Comparison of ENCODE assay signal across 23 cellular contexts in genomic region chr4:25703731-25704388, GRCh38. TPM values are rescaled to one million over a fixed set of nuclear protein-coding genes. Genes with fewer than 3 reads are reported as not detected.
A peak's percentile ranks its signal among the peaks of the same experiment; 100 is the strongest.
DNase-seq lines count a peak whose midpoint lies in the region; ATAC-seq, FAIRE-seq and TF ChIP-seq lines count a peak whose summit lies in the region.
"Had no signal": no experiment of that assay in that cellular context is flagged by ENCODE, and none has a peak within 500 bp of the region (broad histone marks: within the 10 kb centered on the region; RNA-seq: fewer than 3 reads in every experiment).

No MANE protein-coding gene starts in this region.

- H4K5ac ChIP-seq in IMR-90 (ENCODE audit: low read depth, low read length): no peak overlapping the region

- H4K8ac ChIP-seq in IMR-90 (ENCODE audit: low read depth in 2 of 2, low read length in 2 of 2): no peak overlapping the region

- H3K18ac ChIP-seq in IMR-90 (ENCODE audit: low read depth, low read length): no peak overlapping the region

- H3K79me1 ChIP-seq in IMR-90 (ENCODE audit: low read depth in 1 of 2, low read length in 2 of 2): no peaks in the 10 kb centered on the region

- in situ Hi-C loops in IMR-90 (cut with MboI; ENCODE audit: low sequenced_read_pairs): no loop called here

- H3K27ac ChIP-seq in IMR-90 (ENCODE audit: insufficient read depth, low read length) (no peak overlapping the region), endothelial cell of umbilical vein (ENCODE audit: insufficient read depth, low read depth, low read length) (no peak overlapping the region)
- H3K27ac ChIP-seq: lower lobe of right lung, parathyroid adenoma, vagina had no signal

- no peak overlapping the region for H3K9ac ChIP-seq in IMR-90 (ENCODE audit: low read depth, low read length)
- H3K9ac ChIP-seq in endothelial cell of umbilical vein (replicated peaks; ENCODE audit: extremely low read depth, insufficient read depth, low read length): no peak overlapping the region
- H3K9ac ChIP-seq: parathyroid adenoma had no signal

- no peak overlapping the region for H2BK120ac ChIP-seq in IMR-90 (ENCODE audit: low read depth, low read length)

- H3K9me1 ChIP-seq in IMR-90 (ENCODE audit: insufficient read depth, low read length) (no peaks in the 10 kb centered on the region), endothelial cell of umbilical vein (replicated peaks; ENCODE audit: control insufficient read depth, extremely low read depth, insufficient read depth, low read length) (no peaks in the 10 kb centered on the region)

- no peak overlapping the region for H2BK20ac ChIP-seq in IMR-90 (ENCODE audit: low read depth, low read length)

- no peak overlapping the region for H3K56ac ChIP-seq in IMR-90 (ENCODE audit: extremely low read depth, insufficient read depth, low read length)

- H2AK5ac ChIP-seq in IMR-90 (ENCODE audit: low read depth, low read length): no peak overlapping the region

- H3K14ac ChIP-seq in IMR-90 (replicated peaks; ENCODE audit: low read depth, low read length): no peak overlapping the region

- H4K20me1 ChIP-seq in IMR-90 (ENCODE audit: insufficient read depth, low read length): no peaks in the 10 kb centered on the region
- H4K20me1 ChIP-seq in endothelial cell of umbilical vein (replicated peaks; ENCODE audit: control insufficient read depth, extremely low read depth, insufficient read depth, low read length): no peaks in the 10 kb centered on the region

- H2BK15ac ChIP-seq in IMR-90 (ENCODE audit: low read depth, low read length): no peak overlapping the region

- intact Hi-C loops in IMR-90 (cut with micrococcal nuclease) (no loop called here), endothelial cell of umbilical vein (cut with micrococcal nuclease) (no loop called here), left colon (cut with DNase I, micrococcal nuclease) (no loop called here)

- CTCF ChIA-PET in IMR-90 (lab: Yijun Ruan, JAX) (interaction anchor here (1.6 kb wide), 1 partner anchor 12 kb away, joined by 4 read pairs; no protein-coding TSS in a partner anchor), endothelial cell of umbilical vein (lab: Charles Lee) (interaction anchor here (1.2 to 2.6 kb wide), 4 partner anchors 9 to 264 kb away, joined by 4 to 13 read pairs (median 4); no protein-coding TSS in a partner anchor)

- ATAC-seq in IMR-90 (ENCODE audit: low read depth) (no peak), left colon (peak; percentile 30), HG02884 (IDR thresholded peaks at IDR 0.05; ENCODE audit: unreplicated experiment) (no peak)
- ATAC-seq in stimulated activated naive CD8-positive, alpha-beta T cell treated with anti-CD3 and anti-CD28 coated beads, Interleukin-15, Interleukin-2, amounts not matched to agents 100 U/mL and 50 U/mL, for 24 hours: no peak
- ATAC-seq: lower lobe of right lung, Panc1 had no signal

- H3K4me1 ChIP-seq in IMR-90 (ENCODE audit: control insufficient read depth, insufficient read depth, low read length) (no peaks in the 10 kb centered on the region), endothelial cell of umbilical vein (ENCODE audit: control insufficient read depth, extremely low read depth, insufficient read depth, low read length) (no peaks in the 10 kb centered on the region)
- H3K4me1 ChIP-seq: Caco-2, lower lobe of right lung, parathyroid adenoma, vagina had no signal

- POLR2A ChIA-PET in IMR-90 (lab: Charles Lee; ENCODE audit: unreplicated experiment): no interaction called here
- POLR2A ChIA-PET in endothelial cell of umbilical vein (lab: Charles Lee): no interaction called here

- no peak overlapping the region for H4K91ac ChIP-seq in IMR-90 (ENCODE audit: insufficient read depth, low read depth, low read length)

- no peaks in the 10 kb centered on the region for H3K36me3 ChIP-seq in IMR-90 (ENCODE audit: control insufficient read depth, insufficient read depth, low read length)
- no peaks in the 10 kb centered on the region for H3K36me3 ChIP-seq in endothelial cell of umbilical vein (ENCODE audit: control insufficient read depth in 2 of 2, extremely low read depth in 1 of 2, insufficient read depth in 2 of 2, low read length in 2 of 2)
- H3K36me3 ChIP-seq: lower lobe of right lung, vagina had no signal

- no peaks in the 10 kb centered on the region for H3K9me3 ChIP-seq in IMR-90 (ENCODE audit: control insufficient read depth, insufficient read depth, low read length)
- no peaks in the 10 kb centered on the region for H3K9me3 ChIP-seq in endothelial cell of umbilical vein (replicated peaks; ENCODE audit: control insufficient read depth, insufficient read depth, low read length)
- H3K9me3 ChIP-seq: Caco-2, lower lobe of right lung, vagina had no signal

- FAIRE-seq in endothelial cell of umbilical vein (lab: Jason Lieb, UNC): no peak
- FAIRE-seq: endometrium, G401.6 had no signal

- TF ChIP-seq RAD21 in IMR-90 (IDR thresholded peaks at IDR 0.05; ENCODE audit: low read length): no peak

- TF ChIP-seq CTCF in IMR-90 (conservative IDR thresholded peaks at IDR 0.05; ENCODE audit: low read depth, low read length): no peak
- TF ChIP-seq CTCF in endothelial cell of umbilical vein (IDR thresholded peaks at IDR 0.05; ENCODE audit: extremely low read depth in 1 of 2, insufficient read depth in 1 of 2, low read depth in 1 of 2, low read length in 2 of 2): no peak

- 60% methylated on average over 1 of the region's 3 CpGs; no CpG with 5 or more reads in 1 of the 2 experiments for WGBS in IMR-90 (ENCODE audit: extremely low coverage in 2 of 2, insufficient read length in 1 of 2), 2 experiments

- H3K4ac ChIP-seq in IMR-90 (ENCODE audit: low read depth, low read length): no peak overlapping the region

- no peak overlapping the region for H3K4me3 ChIP-seq in IMR-90 (ENCODE audit: insufficient read depth, low read depth, low read length)
- H3K4me3 ChIP-seq in endothelial cell of umbilical vein (replicated peaks in 1 of 3; ENCODE audit: insufficient read depth in 1 of 3, low read depth in 1 of 3, low read length in 3 of 3): no peak overlapping the region
- H3K4me3 ChIP-seq: lower lobe of right lung, vagina had no signal

- no peak overlapping the region for H2AK9ac ChIP-seq in IMR-90 (replicated peaks; ENCODE audit: low read depth, low read length, poor library complexity)

- no peak overlapping the region for H2AFZ ChIP-seq in IMR-90 (replicated peaks; ENCODE audit: low read length, poor library complexity)
- H2AFZ ChIP-seq in endothelial cell of umbilical vein (ENCODE audit: low read depth, low read length): no peak overlapping the region
- H2AFZ ChIP-seq: parathyroid adenoma had no signal

- H3K27me3 ChIP-seq in IMR-90 (ENCODE audit: control insufficient read depth, insufficient read depth, low read length): no peaks in the 10 kb centered on the region
- no peaks in the 10 kb centered on the region for H3K27me3 ChIP-seq in endothelial cell of umbilical vein (ENCODE audit: control insufficient read depth in 2 of 2, insufficient read depth in 2 of 2, low read length in 2 of 2)
- H3K27me3 ChIP-seq: vagina had no signal

- dilution Hi-C loops in IMR-90 (cut with HindIII; ENCODE audit: low sequenced_read_pairs, unreplicated experiment) (no loop called here), endothelial cell of umbilical vein (cut with MboI; ENCODE audit: extremely low pct_ligation_motif_present, low sequenced_read_pairs) (no loop called here)

- peak; percentile 71 for DNase-seq in Daoy (ENCODE audit: low read depth)
- DNase-seq in IMR-90: peak; percentile 35
- no peak for DNase-seq in endothelial cell of umbilical vein (ENCODE audit: low read depth, low spot score)
- no peak for DNase-seq in left colon
- DNase-seq in stimulated activated naive CD8-positive, alpha-beta T cell treated with anti-CD3 and anti-CD28 coated beads, Interleukin-15, Interleukin-2, amounts not matched to agents 100 U/mL and 50 U/mL, for 24 hours: no peak
- DNase-seq in NCI-H69 (lab: John Stamatoyannopoulos, UW): no peak
- no peak for DNase-seq in dedifferentiated amniotic fluid mesenchymal stem cell (ENCODE audit: extremely low spot score)
- DNase-seq: activated CD4-positive, alpha-beta T cell treated with anti-CD3 and anti-CD28 coated beads, Interleukin-2, amount 50 U/mL, for 1 hour; activated gamma-delta T cell; AML-193; Caco-2; lower lobe of right lung; naive B cell; NCI-H1417 treated with DMSO at 0.1 percent for 48 hours; NCI-H2171 treated with DMSO at 0.1 percent for 48 hours; stimulated activated CD4-positive, alpha-beta T cell treated with anti-CD3 and anti-CD28 coated beads, Interleukin-4, amount 100 ng/mL, for 1 hour had no signal

- no peak overlapping the region for H3K23ac ChIP-seq in IMR-90 (ENCODE audit: low read depth, low read length)

- H3K4me2 ChIP-seq in IMR-90 (ENCODE audit: low read depth, low read length) (no peak overlapping the region), endothelial cell of umbilical vein (ENCODE audit: insufficient read depth, low read length) (no peak overlapping the region)

- no peaks in the 10 kb centered on the region for H3K79me2 ChIP-seq in endothelial cell of umbilical vein (ENCODE audit: control insufficient read depth, insufficient read depth, low read length)
- H3K79me2 ChIP-seq: parathyroid adenoma had no signal

- no TSS peak for BruUV-seq in IMR-90 (replicated peaks; lab: Mats Ljungman, UMichigan)
- BruUV-seq in endothelial cell of umbilical vein (replicated peaks; lab: Mats Ljungman, UMichigan): no TSS peak

- TF ChIP-seq POLR2A in IMR-90 (IDR thresholded peaks at IDR 0.05; ENCODE audit: low read depth, low read length) (no peak), endothelial cell of umbilical vein (IDR thresholded peaks at IDR 0.05; ENCODE audit: low read depth, low read length) (no peak)

- H2BK5ac ChIP-seq in IMR-90 (ENCODE audit: low read depth, low read length, poor library complexity, severe bottlenecking): no peak overlapping the region

TF ChIP-seq in IMR-90, 13 proteins besides CTCF, POLR2A, EP300 and RAD21 (continues in another document):
- no peak for TF ChIP-seq CEBPB (IDR thresholded peaks at IDR 0.05; ENCODE audit: low read depth, low read length)

TF ChIP-seq in endothelial cell of umbilical vein, 7 proteins besides CTCF, POLR2A, EP300 and RAD21 (continues in another document):
- peak; percentile 22 for TF ChIP-seq FOS (IDR thresholded peaks at IDR 0.05; ENCODE audit: borderline replicate concordance, insufficient read depth, low read length)

RNA-seq across cellular contexts. Expression of gene SLC34A2, which starts 48.2 kb away (rescaled TPM):
- total RNA-seq in Daoy (2014; rRNA removed; shearing (Covaris generic)): not detected in 2 replicates
- total RNA-seq in IMR-90 (2012; rRNA removed) (not detected in 2 replicates), endothelial cell of umbilical vein (not detected in 2 replicates), left colon (not detected)
- polyA plus RNA-seq in IMR-90 (2012; rRNA removed) (not detected in 2 replicates), endothelial cell of umbilical vein (not detected in 2 replicates)
- polyA plus RNA-seq in IMR-90 (2012; cell fraction: cytosol; rRNA removed): not detected in 2 replicates
- not detected in 2 replicates for polyA plus RNA-seq in IMR-90 (2012; cell fraction: nucleus; rRNA removed; ENCODE audit: low replicate concordance)
- not detected in 2 replicates for polyA plus RNA-seq in endothelial cell of umbilical vein (2011; cell fraction: cytosol; rRNA removed)
- polyA plus RNA-seq in endothelial cell of umbilical vein (2011; cell fraction: nucleus; rRNA removed): not detected in 2 replicates
- polyA plus RNA-seq in endothelial cell of umbilical vein (2012): not detected in 2 replicates
- not detected in 2 replicates for polyA minus RNA-seq in endothelial cell of umbilical vein
- polyA minus RNA-seq in endothelial cell of umbilical vein (2011; cell fraction: cytosol; rRNA and poly(A)+ RNA removed): not detected
- polyA minus RNA-seq in endothelial cell of umbilical vein (2011; cell fraction: nucleus; rRNA and poly(A)+ RNA removed): not detected in 2 replicates
- total RNA-seq: skeletal muscle tissue, vagina had no signal

Comparison
In these comparisons a context has a peak if more than half of its experiments do, and no peak if none do; other contexts are left out.
1. DNase-seq: peak in Daoy (single experiment) and IMR-90 (single experiment); none in endothelial cell of umbilical vein (single experiment), left colon (0 of 2), stimulated activated naive CD8-positive, alpha-beta T cell treated with anti-CD3 and anti-CD28 coated beads, Interleukin-15, Interleukin-2, amounts not matched to agents 100 U/mL and 50 U/mL, for 24 hours (single experiment), NCI-H69 (single experiment) and dedifferentiated amniotic fluid mesenchymal stem cell (single experiment).